Comparison of ENCODE assay signal across 13 cellular contexts in genomic region chr10:95987685-95988426, GRCh38.
DNase-seq lines count a peak whose midpoint lies in the region; ATAC-seq and TF ChIP-seq lines count a peak whose summit lies in the region.
"Had no signal": no experiment of that assay in that cellular context is flagged by ENCODE, and none has a peak within 500 bp of the region (broad histone marks: within the 10 kb centered on the region; RNA-seq: fewer than 3 reads in every experiment).

No MANE protein-coding gene starts in this region.

- H3K4me3 Mint-ChIP-seq in activated T-cell treated with anti-CD3 and anti-CD28 coated beads, Interleukin-2, amount 50 U/mL, for 24 hours: no peak overlapping the region

- TF ChIP-seq CTCF in DOHH2 (IDR thresholded peaks at IDR 0.05; ENCODE audit: low read depth, low read length, poor library complexity, severe bottlenecking): no peak

- H4K20me1 ChIP-seq in DOHH2 (ENCODE audit: control insufficient read depth, insufficient read depth, low read depth, low read length): no peaks in the 10 kb centered on the region

- no peaks in the 10 kb centered on the region for H3K36me3 ChIP-seq in DOHH2 (ENCODE audit: control insufficient read depth, low read length)
- H3K36me3 ChIP-seq: suprapubic skin had no signal

- H3K9me3 Mint-ChIP-seq in activated T-cell treated with anti-CD3 and anti-CD28 coated beads, Interleukin-2, amount 50 U/mL, for 24 hours: no peaks in the 10 kb centered on the region

- no peaks in the 10 kb centered on the region; the same call in 1 of the 2 replicates for H3K27me3 ChIP-seq in DOHH2 (ENCODE audit: control insufficient read depth, low read length)
- H3K27me3 ChIP-seq: suprapubic skin had no signal

- peak overlapping the region; percentile 71 for H3K4me2 ChIP-seq in DOHH2 (ENCODE audit: low read length)

- H3F3A ChIP-seq in DOHH2 (ENCODE audit: control insufficient read depth, insufficient read depth): no peaks in the 10 kb centered on the region

- no peaks in the 10 kb centered on the region for H3K9me3 ChIP-seq in DOHH2 (ENCODE audit: control insufficient read depth, insufficient read depth, low read length)
- H3K9me3 ChIP-seq: psoas muscle, suprapubic skin had no signal

- H3K27ac Mint-ChIP-seq in activated T-cell treated with anti-CD3 and anti-CD28 coated beads, Interleukin-2, amount 50 U/mL, for 24 hours: no peak overlapping the region

- DNase-seq in activated T-cell treated with anti-CD3 and anti-CD28 coated beads, Interleukin-2, amount 50 U/mL, for 24 hours: no peak
- DNase-seq in NCI-H2081 treated with DMSO at 0.1 percent for 48 hours (lab: John Stamatoyannopoulos, UW): no peak
- DNase-seq in stimulated activated CD4-positive, alpha-beta T cell treated with anti-CD3 and anti-CD28 coated beads, Interleukin-4, amount 100 ng/mL, for 1 hour: no peak
- DNase-seq: IMR-90, NCI-H2081, psoas muscle, T-helper 9 cell had no signal

- peak overlapping the region; percentile 49 for H3K4me3 ChIP-seq in DOHH2 (ENCODE audit: low read length)
- H3K4me3 ChIP-seq: psoas muscle, suprapubic skin had no signal

- peaks cover 6% of the 10 kb centered on the region for H3K27me3 Mint-ChIP-seq in activated T-cell treated with anti-CD3 and anti-CD28 coated beads, Interleukin-2, amount 50 U/mL, for 24 hours

- H3K4me1 Mint-ChIP-seq in activated T-cell treated with anti-CD3 and anti-CD28 coated beads, Interleukin-2, amount 50 U/mL, for 24 hours (ENCODE audit: low read depth): no peaks in the 10 kb centered on the region

- H3K4me1 ChIP-seq in DOHH2 (ENCODE audit: control insufficient read depth, low read length): peaks cover 16% of the 10 kb centered on the region
- H3K4me1 ChIP-seq: psoas muscle, suprapubic skin had no signal

- H3K27ac ChIP-seq in DOHH2 (ENCODE audit: low read depth, low read length): peak overlapping the region; percentile 32; the same call in 1 of the 2 replicates
- H3K27ac ChIP-seq: psoas muscle, suprapubic skin had no signal

- H3K79me2 ChIP-seq in DOHH2 (ENCODE audit: control insufficient read depth, low read length): no peaks in the 10 kb centered on the region

- ATAC-seq in GM19025 (IDR thresholded peaks at IDR 0.05; ENCODE audit: low read depth, unreplicated experiment) (peak; percentile 72), GM21825 (IDR thresholded peaks at IDR 0.05; ENCODE audit: unreplicated experiment) (peak; percentile 72), HG03432 (IDR thresholded peaks at IDR 0.05; ENCODE audit: unreplicated experiment) (peak; percentile 98), HG03280 (IDR thresholded peaks at IDR 0.05; ENCODE audit: unreplicated experiment) (no peak)
- ATAC-seq: psoas muscle had no signal

- no peaks in the 10 kb centered on the region for H3K36me3 Mint-ChIP-seq in activated T-cell treated with anti-CD3 and anti-CD28 coated beads, Interleukin-2, amount 50 U/mL, for 24 hours (ENCODE audit: low read depth)

- no peaks in the 10 kb centered on the region for H3K9me2 ChIP-seq in DOHH2 (replicated peaks; ENCODE audit: control insufficient read depth, low read length)
